Comparison of ENCODE assay signal across 8 cellular contexts in genomic region chr2:37671013-37671815, GRCh38. TPM values are rescaled to one million over a fixed set of nuclear protein-coding genes. Genes with fewer than 3 reads are reported as not detected.
DNase-seq lines count a peak whose midpoint lies in the region; ATAC-seq and TF ChIP-seq lines count a peak whose summit lies in the region.

TSS of gene CDC42EP3 (minus strand) at chr2:37671642. CDS start at chr2:37646587, 25,055 bp downstream.

- H3K4me3 ChIP-seq in lower lobe of right lung, result peak within 1 kb of the TSS; percentile 97

- H3K27ac ChIP-seq in lower lobe of right lung, result peak within 1 kb of the TSS; percentile 95

- no peaks in the 10 kb centered on the region for H3K9me3 Mint-ChIP-seq in activated CD4-positive, alpha-beta T cell treated with anti-CD3 and anti-CD28 coated beads, Interleukin-2, amount 10 ng/mL, durations not matched to agents 24 days and 14 days
- H3K9me3 Mint-ChIP-seq in dendritic cell treated with granulocyte-macrophage colony-stimulating factor and Interleukin-4, amounts not matched to agents 40 ng/mL and 50 ng/mL, for 4 days, result no peaks in the 10 kb centered on the region

- peaks cover 34% of the 10 kb centered on the region for H3K4me1 Mint-ChIP-seq in activated CD4-positive, alpha-beta T cell treated with anti-CD3 and anti-CD28 coated beads, Interleukin-2, amount 10 ng/mL, durations not matched to agents 24 days and 14 days
- H3K4me1 Mint-ChIP-seq in dendritic cell treated with granulocyte-macrophage colony-stimulating factor and Interleukin-4, amounts not matched to agents 40 ng/mL and 50 ng/mL, for 4 days (ENCODE audit: low read depth), result peaks cover 47% of the 10 kb centered on the region

- H3K27me3 ChIP-seq in lower lobe of right lung (ENCODE audit: low read depth), result no peaks in the 10 kb centered on the region

- H3K36me3 ChIP-seq in lower lobe of right lung, result peaks cover 7% of the 10 kb centered on the region

- peak within 1 kb of the TSS; percentile 84 for H3K27ac Mint-ChIP-seq in activated CD4-positive, alpha-beta T cell treated with anti-CD3 and anti-CD28 coated beads, Interleukin-2, amount 10 ng/mL, durations not matched to agents 24 days and 14 days
- peak within 1 kb of the TSS; percentile 89 for H3K27ac Mint-ChIP-seq in dendritic cell treated with granulocyte-macrophage colony-stimulating factor and Interleukin-4, amounts not matched to agents 40 ng/mL and 50 ng/mL, for 4 days

- H3K9me3 ChIP-seq in lower lobe of right lung, result no peaks in the 10 kb centered on the region

- H3K4me3 Mint-ChIP-seq in activated CD4-positive, alpha-beta T cell treated with anti-CD3 and anti-CD28 coated beads, Interleukin-2, amount 10 ng/mL, durations not matched to agents 24 days and 14 days, result peak within 1 kb of the TSS; percentile 88
- H3K4me3 Mint-ChIP-seq in dendritic cell treated with granulocyte-macrophage colony-stimulating factor and Interleukin-4, amounts not matched to agents 40 ng/mL and 50 ng/mL, for 4 days, result peak within 1 kb of the TSS; percentile 91

- H3K36me3 Mint-ChIP-seq in activated CD4-positive, alpha-beta T cell treated with anti-CD3 and anti-CD28 coated beads, Interleukin-2, amount 10 ng/mL, durations not matched to agents 24 days and 14 days (ENCODE audit: low read depth), result peaks cover 5% of the 10 kb centered on the region
- H3K36me3 Mint-ChIP-seq in dendritic cell treated with granulocyte-macrophage colony-stimulating factor and Interleukin-4, amounts not matched to agents 40 ng/mL and 50 ng/mL, for 4 days (ENCODE audit: low read depth), result peaks cover 19% of the 10 kb centered on the region

- TF ChIP-seq CTCF in lower lobe of right lung (IDR thresholded peaks at IDR 0.05), result no peak

- H3K27me3 Mint-ChIP-seq in activated CD4-positive, alpha-beta T cell treated with anti-CD3 and anti-CD28 coated beads, Interleukin-2, amount 10 ng/mL, durations not matched to agents 24 days and 14 days, result peaks cover 5% of the 10 kb centered on the region
- no peaks in the 10 kb centered on the region for H3K27me3 Mint-ChIP-seq in dendritic cell treated with granulocyte-macrophage colony-stimulating factor and Interleukin-4, amounts not matched to agents 40 ng/mL and 50 ng/mL, for 4 days

- DNase-seq in DMS153 treated with DMSO at 0.1 percent for 48 hours (lab: John Stamatoyannopoulos, UW; ENCODE audit: unreplicated experiment) (peak; percentile 57), DMS153 (lab: John Stamatoyannopoulos, UW) (no peak), NCI-H2171 treated with DMSO at 0.1 percent for 48 hours (lab: John Stamatoyannopoulos, UW) (peak; percentile 60), lower lobe of right lung (peak; percentile 83)
- DNase-seq in activated CD4-positive, alpha-beta T cell treated with anti-CD3 and anti-CD28 coated beads, Interleukin-2, amount 10 ng/mL, durations not matched to agents 24 days and 14 days, result peak; percentile 91
- peak; percentile 67 for DNase-seq in stimulated activated CD8-positive, alpha-beta memory T cell treated with anti-CD3 and anti-CD28 coated beads, Interleukin-12 subunit alpha, Interleukin-12 subunit beta, amount 100 ng/mL, for 4 hours (ENCODE audit: low read depth)

- peak; percentile 55 for ATAC-seq in HG02798 (IDR thresholded peaks at IDR 0.05; ENCODE audit: poor library complexity, unreplicated experiment)
- peak; percentile 89 to 90 for ATAC-seq in lower lobe of right lung

- H3K4me1 ChIP-seq in lower lobe of right lung, result peaks cover 60% of the 10 kb centered on the region

- intact Hi-C loops in activated CD4-positive, alpha-beta T cell treated with anti-CD3 and anti-CD28 coated beads, Interleukin-2, amount 10 ng/mL, durations not matched to agents 24 days and 14 days (cut with micrococcal nuclease), result loop anchor here (5.0 kb wide), 2 partner anchors 41 to 201 kb away; no protein-coding TSS in a partner anchor
- intact Hi-C loops in dendritic cell treated with granulocyte-macrophage colony-stimulating factor and Interleukin-4, amounts not matched to agents 40 ng/mL and 50 ng/mL, for 4 days (cut with micrococcal nuclease), result loop anchor here (5.0 to 10.0 kb wide), 3 partner anchors 34 to 204 kb away; no protein-coding TSS in a partner anchor
- intact Hi-C loops in lower lobe of right lung (cut with DNase I), result no loop called here

RNA-seq across cellular contexts. Expression of gene CDC42EP3, which starts in this region (rescaled TPM):
- total RNA-seq in activated CD4-positive, alpha-beta T cell treated with anti-CD3 and anti-CD28 coated beads, Interleukin-2, amount 10 ng/mL, durations not matched to agents 24 days and 14 days, result 10.9 and 12.8 TPM in 2 replicates
- total RNA-seq in lower lobe of right lung, result 73.1 TPM
